22 cellular contexts compared by ENCODE assay signal in genomic region chrX:113058634-113059033, GRCh38.
DNase-seq lines count a peak whose midpoint lies in the region; ATAC-seq and TF ChIP-seq lines count a peak whose summit lies in the region.
"Had no signal": no experiment of that assay in that cellular context is flagged by ENCODE, and none has a peak within 500 bp of the region (broad histone marks: within the 10 kb centered on the region; RNA-seq: fewer than 3 reads in every experiment).

No MANE protein-coding gene starts in this region.

- no peaks in the 10 kb centered on the region for H3K4me1 ChIP-seq in breast epithelium
- H3K4me1 ChIP-seq: BE2C, Caco-2, SJSA1 had no signal

- H3K27ac ChIP-seq in breast epithelium = no peak overlapping the region
- H3K27ac ChIP-seq: SJSA1 had no signal

- peaks cover under 1 to 17% of the 10 kb centered on the region in 2 donors for H3K9me3 ChIP-seq in breast epithelium
- H3K9me3 ChIP-seq: BE2C, Caco-2, SJSA1 had no signal

- H3K36me3 ChIP-seq in breast epithelium = no peaks in the 10 kb centered on the region
- H3K36me3 ChIP-seq: BE2C, SJSA1 had no signal

- no peak for ATAC-seq in left ventricle myocardium superior
- ATAC-seq in GM19351 (IDR thresholded peaks at IDR 0.05; ENCODE audit: unreplicated experiment) = no peak
- no peak for ATAC-seq in activated CD8-positive, alpha-beta T cell treated with anti-CD3 and anti-CD28 coated beads, Interleukin-2, amount 10 ng/mL, durations not matched to agents 7 days and 5 days
- ATAC-seq: HCT116, Panc1 had no signal

- DNase-seq in MCF 10A (ENCODE audit: unreplicated experiment) (peak; percentile 0), breast epithelium (ENCODE audit: low spot score in 2 of 2) (no peak), M059J (ENCODE audit: low read depth) (peak; percentile 60), astrocyte of the hippocampus (ENCODE audit: low read depth, low spot score) (peak; percentile 53), foreskin melanocyte (peak; percentile 57), left ventricle myocardium superior (no peak)
- DNase-seq in activated CD8-positive, alpha-beta T cell treated with anti-CD3 and anti-CD28 coated beads, Interleukin-2, amount 10 ng/mL, durations not matched to agents 7 days and 5 days = no peak
- DNase-seq: 8988T; BE2C; Caco-2; CD4-positive, alpha-beta T cell; DMS153; IMR-90; MM.1S; NCI-H1105; NCI-H1694; NCI-H2081 treated with DMSO at 0.1 percent for 48 hours; NCI-H446 treated with DMSO at 0.1 percent for 48 hours had no signal

- H3K27me3 ChIP-seq in breast epithelium = peaks cover 0 to 6% of the 10 kb centered on the region in 2 donors
- H3K27me3 ChIP-seq: BE2C, SJSA1 had no signal

- no peaks in the 10 kb centered on the region for H3K36me3 Mint-ChIP-seq in MCF 10A (ENCODE audit: insufficient read depth, unreplicated experiment)
- no peaks in the 10 kb centered on the region for H3K36me3 Mint-ChIP-seq in activated CD8-positive, alpha-beta T cell treated with anti-CD3 and anti-CD28 coated beads, Interleukin-2, amount 10 ng/mL, durations not matched to agents 7 days and 5 days (ENCODE audit: low read depth)

- TF ChIP-seq POLR2A in breast epithelium (IDR thresholded peaks at IDR 0.05) = no peak

- CTCF ChIA-PET in MCF 10A (lab: Yijun Ruan, JAX) = no interaction called here
- CTCF ChIA-PET in activated CD8-positive, alpha-beta T cell treated with anti-CD3 and anti-CD28 coated beads, Interleukin-2, amount 10 ng/mL, durations not matched to agents 7 days and 5 days (lab: Charles Lee) = no interaction called here

- H3K27me3 Mint-ChIP-seq in MCF 10A (ENCODE audit: insufficient read depth, unreplicated experiment) = peaks cover 38% of the 10 kb centered on the region
- H3K27me3 Mint-ChIP-seq in activated CD8-positive, alpha-beta T cell treated with anti-CD3 and anti-CD28 coated beads, Interleukin-2, amount 10 ng/mL, durations not matched to agents 7 days and 5 days (ENCODE audit: low read depth) = no peaks in the 10 kb centered on the region
- H3K27me3 Mint-ChIP-seq: CD4-positive, alpha-beta T cell had no signal

- BruUV-seq in MCF 10A (replicated peaks; lab: Mats Ljungman, UMichigan) = no TSS peak

- no peak overlapping the region for H3K27ac Mint-ChIP-seq in MCF 10A (ENCODE audit: low read depth, unreplicated experiment)
- H3K27ac Mint-ChIP-seq in activated CD8-positive, alpha-beta T cell treated with anti-CD3 and anti-CD28 coated beads, Interleukin-2, amount 10 ng/mL, durations not matched to agents 7 days and 5 days = no peak overlapping the region
- H3K27ac Mint-ChIP-seq: CD4-positive, alpha-beta T cell had no signal

- no peak overlapping the region for H3K4me3 Mint-ChIP-seq in MCF 10A (ENCODE audit: unreplicated experiment)
- no peak overlapping the region for H3K4me3 Mint-ChIP-seq in activated CD8-positive, alpha-beta T cell treated with anti-CD3 and anti-CD28 coated beads, Interleukin-2, amount 10 ng/mL, durations not matched to agents 7 days and 5 days
- H3K4me3 Mint-ChIP-seq: CD4-positive, alpha-beta T cell had no signal

- no peak overlapping the region for H3K4me3 ChIP-seq in breast epithelium
- H3K4me3 ChIP-seq: SJSA1 had no signal

- no peaks in the 10 kb centered on the region for H3K4me1 Mint-ChIP-seq in MCF 10A (ENCODE audit: insufficient read depth, unreplicated experiment)
- H3K4me1 Mint-ChIP-seq in activated CD8-positive, alpha-beta T cell treated with anti-CD3 and anti-CD28 coated beads, Interleukin-2, amount 10 ng/mL, durations not matched to agents 7 days and 5 days (ENCODE audit: low read depth) = no peaks in the 10 kb centered on the region

- H3K9me3 Mint-ChIP-seq in MCF 10A (ENCODE audit: unreplicated experiment) = peaks cover 7% of the 10 kb centered on the region
- H3K9me3 Mint-ChIP-seq in activated CD8-positive, alpha-beta T cell treated with anti-CD3 and anti-CD28 coated beads, Interleukin-2, amount 10 ng/mL, durations not matched to agents 7 days and 5 days (ENCODE audit: insufficient read depth) = no peaks in the 10 kb centered on the region
- H3K9me3 Mint-ChIP-seq: CD4-positive, alpha-beta T cell had no signal

- intact Hi-C loops in MCF 10A (cut with micrococcal nuclease) = no loop called here
- intact Hi-C loops in breast epithelium (cut with DNase I; ENCODE audit: low total_unique reads) = no loop called here
- intact Hi-C loops in left ventricle myocardium superior (cut with micrococcal nuclease) = no loop called here

- TF ChIP-seq CTCF in MCF 10A (IDR thresholded peaks at IDR 0.05; ENCODE audit: unreplicated experiment) (no peak), breast epithelium (IDR thresholded peaks at IDR 0.05) (no peak)

- POLR2A ChIA-PET in MCF 10A (lab: Yijun Ruan, JAX) = no interaction called here
- POLR2A ChIA-PET in activated CD8-positive, alpha-beta T cell treated with anti-CD3 and anti-CD28 coated beads, Interleukin-2, amount 10 ng/mL, durations not matched to agents 7 days and 5 days (lab: Charles Lee) = no interaction called here

Comparison
In these comparisons a context has a peak if more than half of its experiments do, and no peak if none do; other contexts are left out.
1. DNase-seq: peak in MCF 10A (single experiment), M059J (single experiment), astrocyte of the hippocampus (single experiment) and foreskin melanocyte (single experiment); none in breast epithelium (0 of 2), left ventricle myocardium superior (single experiment) and activated CD8-positive, alpha-beta T cell treated with anti-CD3 and anti-CD28 coated beads, Interleukin-2, amount 10 ng/mL, durations not matched to agents 7 days and 5 days (single experiment).